19 cellular contexts compared by ENCODE assay signal in the genomic region with DNA sequence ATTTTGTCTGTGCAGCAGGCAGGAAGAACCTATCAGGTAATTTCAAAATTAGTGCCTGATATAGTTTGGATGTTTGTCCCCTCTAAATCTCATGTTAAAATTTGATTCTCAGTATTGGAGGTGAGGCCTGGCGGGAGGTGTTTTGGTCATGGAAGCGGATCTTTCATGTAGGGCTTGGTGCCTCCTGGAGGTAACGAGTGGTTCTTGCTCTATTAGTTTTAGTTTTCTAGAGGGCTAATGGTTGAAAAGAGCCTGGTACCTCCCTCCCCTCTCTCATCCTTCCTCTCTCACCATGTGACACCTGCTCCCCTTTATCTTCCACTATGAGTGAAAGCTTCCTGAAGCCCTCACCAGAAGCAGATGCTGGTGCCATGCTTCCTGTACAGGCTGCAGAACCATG.
DNase-seq lines count a peak whose midpoint lies in the region; ATAC-seq and TF ChIP-seq lines count a peak whose summit lies in the region.
"Had no signal": no experiment of that assay in that cellular context is flagged by ENCODE, and none has a peak within 500 bp of the region (broad histone marks: within the 10 kb centered on the region; RNA-seq: fewer than 3 reads in every experiment).

No MANE protein-coding gene starts in this region.

- H4K8ac ChIP-seq in H9 (replicated peaks; ENCODE audit: insufficient read length, low read depth, low read length), result no peak overlapping the region
- no peak overlapping the region for H4K8ac ChIP-seq in mesendoderm (ENCODE audit: low read depth, low read length)

- H3K79me1 ChIP-seq in H9 (ENCODE audit: insufficient read depth, low read depth, low read length, poor library complexity, severe bottlenecking) (no peaks in the 10 kb centered on the region), mesendoderm (ENCODE audit: low read length) (no peaks in the 10 kb centered on the region)

- no peak overlapping the region for H3K9ac ChIP-seq in H9 (ENCODE audit: extremely low read depth, insufficient read length, low read length)
- H3K9ac ChIP-seq in mesendoderm (ENCODE audit: low read length), result no peak overlapping the region
- H3K9ac ChIP-seq: GM23248 had no signal

- H3K9me3 Mint-ChIP-seq in H9, result no peaks in the 10 kb centered on the region; a peak in 1 of 5 replicates
- no peaks in the 10 kb centered on the region for H3K9me3 Mint-ChIP-seq in WTC11
- H3K9me3 Mint-ChIP-seq: CD8-positive, alpha-beta memory T cell had no signal

- H3K4me1 Mint-ChIP-seq in H9 (peaks cover 0 to 7% of the 10 kb centered on the region in 2 experiments; a peak in 2 of 4 replicates), WTC11 (peaks cover 4% of the 10 kb centered on the region; the same call in 1 of the 2 replicates)
- H3K4me1 Mint-ChIP-seq: CD4-positive, CD25-positive, alpha-beta regulatory T cell; CD8-positive, alpha-beta memory T cell had no signal

- H4K91ac ChIP-seq in H9 (ENCODE audit: insufficient read length, low read depth, low read length), result no peak overlapping the region

- H2BK15ac ChIP-seq in H9 (ENCODE audit: low read depth, low read length) (no peak overlapping the region), mesendoderm (replicated peaks; ENCODE audit: low read depth) (no peak overlapping the region)

- peak; percentile 23 for DNase-seq in NCI-H510A treated with DMSO at 0.1 percent for 48 hours (lab: John Stamatoyannopoulos, UW)
- DNase-seq in NCI-H510A (lab: John Stamatoyannopoulos, UW), result no peak
- DNase-seq in H9, result no peak
- DNase-seq in WTC11 (ENCODE audit: low spot score), result no peak
- DNase-seq in mesendoderm, result peak; percentile 25
- DNase-seq in testis, result no peak
- no peak for DNase-seq in mesenteric fat pad (ENCODE audit: low spot score)
- DNase-seq: ACHN; BE2C; C1 segment of cervical spinal cord; CD4-positive, CD25-positive, alpha-beta regulatory T cell; CD8-positive, alpha-beta memory T cell; COR-L47; DMS 273 treated with DMSO at 0.1 percent for 48 hours; DND-41; EL; GM23248 had no signal

- no peaks in the 10 kb centered on the region for H3K9me3 ChIP-seq in H9 (ENCODE audit: control insufficient read depth, low read depth, low read length)
- H3K9me3 ChIP-seq in testis, result no peaks in the 10 kb centered on the region
- H3K9me3 ChIP-seq: BE2C, HAP-1 had no signal

- H4K5ac ChIP-seq in H9 (ENCODE audit: insufficient read length, low read depth, low read length) (no peak overlapping the region), mesendoderm (ENCODE audit: low read length) (no peak overlapping the region)

- no peaks in the 10 kb centered on the region for H3K36me3 Mint-ChIP-seq in H9 (ENCODE audit: insufficient read depth in 1 of 3, low read depth in 3 of 3)
- H3K36me3 Mint-ChIP-seq in WTC11, result no peaks in the 10 kb centered on the region
- H3K36me3 Mint-ChIP-seq: CD4-positive, CD25-positive, alpha-beta regulatory T cell; CD8-positive, alpha-beta memory T cell had no signal

- H3K4ac ChIP-seq in H9 (ENCODE audit: low read depth, low read length) (no peak overlapping the region), mesendoderm (ENCODE audit: low read depth, low read length) (no peak overlapping the region)

- H3K23me2 ChIP-seq in H9 (ENCODE audit: insufficient read length, low read depth, low read length, poor library complexity, severe bottlenecking), result no peaks in the 10 kb centered on the region

- H3K18ac ChIP-seq in H9 (ENCODE audit: insufficient read length, low read depth, low read length), result no peak overlapping the region
- H3K18ac ChIP-seq in mesendoderm (ENCODE audit: low read length), result no peak overlapping the region

- H3K79me2 ChIP-seq in H9 (ENCODE audit: insufficient read depth, low read length) (no peaks in the 10 kb centered on the region), mesendoderm (ENCODE audit: control insufficient read depth, insufficient read depth, low read length) (no peaks in the 10 kb centered on the region)

- H3T11ph ChIP-seq in H9 (ENCODE audit: low read length), result no peak overlapping the region

- no peak overlapping the region for H3K56ac ChIP-seq in H9 (ENCODE audit: insufficient read length, low read depth, low read length)
- no peak overlapping the region for H3K56ac ChIP-seq in mesendoderm (ENCODE audit: low read length)

- no CpG with 5 or more reads among the region's 3 CpGs for WGBS in H9 (ENCODE audit: extremely low coverage, insufficient read length, low lambda C conversion rate)
- WGBS in mesendoderm (ENCODE audit: extremely low coverage, insufficient coverage, low lambda C conversion rate), result no CpG with 5 or more reads among the region's 3 CpGs
- 90 to 93% methylated on average over 3 of the region's 3 CpGs for WGBS in testis, 2 donors

- no peaks in the 10 kb centered on the region for H4K20me1 ChIP-seq in H9 (ENCODE audit: control insufficient read depth, insufficient read depth, insufficient read length)

- CTCF ChIA-PET in WTC11 (lab: Charles Lee), result no interaction called here

- intact Hi-C loops in testis (cut with DNase I; ENCODE audit: low total_unique reads), result no loop called here

- H2AK5ac ChIP-seq in H9 (ENCODE audit: insufficient read length, low read length) (no peak overlapping the region), mesendoderm (ENCODE audit: low read length) (no peak overlapping the region)

- no peaks in the 10 kb centered on the region for H3K36me3 ChIP-seq in mesendoderm (ENCODE audit: control insufficient read depth, insufficient read depth, low read length)
- H3K36me3 ChIP-seq in testis (ENCODE audit: low read depth, missing control alignments), result no peaks in the 10 kb centered on the region
- H3K36me3 ChIP-seq: BE2C, HAP-1 had no signal

- H3K27me3 Mint-ChIP-seq in H9 (ENCODE audit: low read depth) (no peaks in the 10 kb centered on the region; the same call in 1 of the 2 replicates), WTC11 (ENCODE audit: low read depth) (no peaks in the 10 kb centered on the region)
- H3K27me3 Mint-ChIP-seq: CD4-positive, CD25-positive, alpha-beta regulatory T cell had no signal

- no peak overlapping the region for H3K14ac ChIP-seq in H9 (ENCODE audit: insufficient read depth, low read length)

- no peak overlapping the region for H3K27ac Mint-ChIP-seq in H9
- H3K27ac Mint-ChIP-seq in WTC11, result no peak overlapping the region
- H3K27ac Mint-ChIP-seq: CD4-positive, CD25-positive, alpha-beta regulatory T cell; CD8-positive, alpha-beta memory T cell had no signal

- H3K4me1 ChIP-seq in H9 (ENCODE audit: insufficient read depth, low read length) (no peaks in the 10 kb centered on the region), mesendoderm (ENCODE audit: control insufficient read depth, low read depth, low read length) (no peaks in the 10 kb centered on the region), testis (no peaks in the 10 kb centered on the region)
- H3K4me1 ChIP-seq: BE2C, HAP-1 had no signal

- no peak overlapping the region for H2BK20ac ChIP-seq in H9 (ENCODE audit: low read depth, low read length, poor library complexity, severe bottlenecking)

- ATAC-seq in WTC11, result peak; percentile 74
- ATAC-seq: GM12878 had no signal

- H3K27ac ChIP-seq in H9 (ENCODE audit: insufficient read length, low read depth, low read length), result no peak overlapping the region
- H3K27ac ChIP-seq in mesendoderm (ENCODE audit: low read depth, low read length), result no peak overlapping the region
- H3K27ac ChIP-seq in testis, result no peak overlapping the region
- H3K27ac ChIP-seq: GM23248 had no signal

- H3K23ac ChIP-seq in H9 (ENCODE audit: insufficient read length, low read depth, low read length) (no peak overlapping the region), mesendoderm (ENCODE audit: low read length) (no peak overlapping the region)

- H3K4me3 ChIP-seq in mesendoderm (ENCODE audit: low read length) (no peak overlapping the region), testis (no peak overlapping the region)
- H3K4me3 ChIP-seq: GM12878, GM23248, HAP-1 had no signal

- H3K4me3 Mint-ChIP-seq in H9, result no peak overlapping the region
- no peak overlapping the region for H3K4me3 Mint-ChIP-seq in WTC11
- H3K4me3 Mint-ChIP-seq: CD4-positive, CD25-positive, alpha-beta regulatory T cell; CD8-positive, alpha-beta memory T cell had no signal

- no peak overlapping the region for H2AFZ ChIP-seq in H9 (ENCODE audit: low read length)
- H2AFZ ChIP-seq: GM23248 had no signal

- TF ChIP-seq POLR2A in testis (IDR thresholded peaks at IDR 0.05), result no peak

- H2BK5ac ChIP-seq in H9 (ENCODE audit: insufficient read length, low read length) (no peak overlapping the region), mesendoderm (ENCODE audit: low read length) (no peak overlapping the region)

- TF ChIP-seq CTCF in H9 (conservative IDR thresholded peaks at IDR 0.05) (peak; percentile 38; the same call in 1 of the 3 replicates), WTC11 (IDR thresholded peaks at IDR 0.05) (no peak), testis (IDR thresholded peaks at IDR 0.05) (no peak)

- POLR2A ChIA-PET in WTC11 (lab: Charles Lee), result no interaction called here

- H3K4me2 ChIP-seq in H9 (ENCODE audit: insufficient read depth, insufficient read length, low read length), result no peak overlapping the region
- H3K4me2 ChIP-seq in mesendoderm (ENCODE audit: low read length), result no peak overlapping the region

- H2BK120ac ChIP-seq in H9 (ENCODE audit: low read depth, low read length, poor library complexity, severe bottlenecking) (no peak overlapping the region), mesendoderm (ENCODE audit: low read depth, low read length) (no peak overlapping the region)

- no peak overlapping the region for H2BK12ac ChIP-seq in H9 (ENCODE audit: insufficient read length, low read depth, low read length)

- H3K27me3 ChIP-seq in H9 (ENCODE audit: insufficient read depth, low read length) (no peaks in the 10 kb centered on the region), mesendoderm (ENCODE audit: insufficient read depth, low read length, poor library complexity) (no peaks in the 10 kb centered on the region), testis (no peaks in the 10 kb centered on the region)
- H3K27me3 ChIP-seq: BE2C had no signal

TF ChIP-seq in WTC11, 78 proteins besides CTCF, POLR2A, EP300 and RAD21 (continues in another document):
- TF ChIP-seq NR3C1 (CRISPR knock-in tag; conservative IDR thresholded peaks at IDR 0.05; ENCODE audit: low read depth) (no peak), KAT7 (CRISPR knock-in tag; IDR thresholded peaks at IDR 0.05; ENCODE audit: borderline replicate concordance) (no peak)
- TF ChIP-seq, protein P1, sequence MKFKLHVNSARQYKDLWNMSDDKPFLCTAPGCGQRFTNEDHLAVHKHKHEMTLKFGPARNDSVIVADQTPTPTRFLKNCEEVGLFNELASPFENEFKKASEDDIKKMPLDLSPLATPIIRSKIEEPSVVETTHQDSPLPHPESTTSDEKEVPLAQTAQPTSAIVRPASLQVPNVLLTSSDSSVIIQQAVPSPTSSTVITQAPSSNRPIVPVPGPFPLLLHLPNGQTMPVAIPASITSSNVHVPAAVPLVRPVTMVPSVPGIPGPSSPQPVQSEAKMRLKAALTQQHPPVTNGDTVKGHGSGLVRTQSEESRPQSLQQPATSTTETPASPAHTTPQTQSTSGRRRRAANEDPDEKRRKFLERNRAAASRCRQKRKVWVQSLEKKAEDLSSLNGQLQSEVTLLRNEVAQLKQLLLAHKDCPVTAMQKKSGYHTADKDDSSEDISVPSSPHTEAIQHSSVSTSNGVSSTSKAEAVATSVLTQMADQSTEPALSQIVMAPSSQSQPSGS (CRISPR knock-in tag; IDR thresholded peaks at IDR 0.05; ENCODE audit: borderline replicate concordance, low read depth), result no peak

Comparison
In these comparisons a context has a peak if more than half of its experiments do, and no peak if none do; other contexts are left out.
1. DNase-seq: peak in NCI-H510A treated with DMSO at 0.1 percent for 48 hours (single experiment) and mesendoderm (single experiment); none in NCI-H510A (single experiment), H9 (single experiment), WTC11 (single experiment), testis (single experiment) and mesenteric fat pad (single experiment).